24 cellular contexts compared by ENCODE assay signal in the genomic region with DNA sequence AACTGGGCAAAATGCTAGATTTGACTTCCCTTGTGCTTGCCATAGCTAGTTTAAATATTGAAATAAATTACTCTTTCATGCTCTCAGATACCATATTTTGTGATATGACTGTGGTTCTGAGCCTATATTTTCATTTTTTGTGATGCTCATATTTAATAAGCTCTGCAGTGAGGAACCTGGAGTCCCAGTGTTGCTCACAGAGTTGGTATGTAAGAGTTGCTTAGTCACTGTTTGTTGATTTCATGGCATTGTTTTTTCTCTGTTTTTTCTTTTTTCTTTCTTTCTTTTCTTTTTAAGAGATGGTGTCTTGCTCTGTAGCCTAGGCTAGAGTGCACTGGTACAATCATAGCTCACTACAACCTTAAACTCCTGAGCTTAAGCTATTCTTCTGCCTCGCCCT.
DNase-seq lines count a peak whose midpoint lies in the region; ATAC-seq and TF ChIP-seq lines count a peak whose summit lies in the region.
"Had no signal": no experiment of that assay in that cellular context is flagged by ENCODE, and none has a peak within 500 bp of the region (broad histone marks: within the 10 kb centered on the region; RNA-seq: fewer than 3 reads in every experiment).

No MANE protein-coding gene starts in this region.

- H3K27me3 ChIP-seq in osteoblast (ENCODE audit: insufficient read depth, low read length) (no peaks in the 10 kb centered on the region), H9 (ENCODE audit: insufficient read depth, low read length) (no peaks in the 10 kb centered on the region)

- TF ChIP-seq CTCF in osteoblast (IDR thresholded peaks at IDR 0.05; ENCODE audit: extremely low read depth, low read depth, low read length) (no peak), H9 (conservative IDR thresholded peaks at IDR 0.05) (no peak)

- H2BK15ac ChIP-seq in H9 (ENCODE audit: low read depth, low read length), result no peak overlapping the region

- H2BK20ac ChIP-seq in H9 (ENCODE audit: low read depth, low read length, poor library complexity, severe bottlenecking), result no peak overlapping the region

- H2AFZ ChIP-seq in osteoblast (ENCODE audit: low read length), result no peak overlapping the region
- H2AFZ ChIP-seq in H9 (ENCODE audit: low read length), result no peak overlapping the region

- DNase-seq in AG20443 (ENCODE audit: low spot score), result peak; percentile 18
- peak; percentile 45 for DNase-seq in M059J (ENCODE audit: low read depth)
- peak; percentile 47 for DNase-seq in fibroblast of gingiva (ENCODE audit: low read depth)
- peak; percentile 29 for DNase-seq in osteoblast (ENCODE audit: insufficient read length, low spot score, missing footprints)
- no peak for DNase-seq in NCI-H526 treated with DMSO at 0.1 percent for 48 hours (lab: John Stamatoyannopoulos, UW)
- no peak for DNase-seq in H9
- no peak for DNase-seq in NCI-H526 (lab: John Stamatoyannopoulos, UW)
- DNase-seq: activated naive CD4-positive, alpha-beta T cell treated with anti-CD3 and anti-CD28 coated beads for 36 hours; activated T-cell treated with anti-CD3 and anti-CD28 coated beads, Interleukin-2, amount 50 U/mL, for 48 hours; anterior cingulate cortex; central memory CD4-positive, alpha-beta T cell; Kasumi-1; NCI-H1048; NCI-H187 treated with DMSO at 0.1 percent for 48 hours; NCI-H774; nucleus accumbens; Right ventricle myocardium superior; stimulated activated naive CD8-positive, alpha-beta T cell treated with anti-CD3 and anti-CD28 coated beads, Interleukin-15, amount 100 ng/mL, for 72 hours; SW 1271; trophoblast cell had no signal

- H3K4me1 ChIP-seq in osteoblast (ENCODE audit: insufficient read depth, low read length), result peaks cover 4% of the 10 kb centered on the region
- H3K4me1 ChIP-seq in H9 (ENCODE audit: insufficient read depth, low read length), result no peaks in the 10 kb centered on the region

- no peak overlapping the region for H3K4me3 ChIP-seq in osteoblast (ENCODE audit: insufficient read depth, low read length)
- H3K4me3 ChIP-seq: GM12878, lung had no signal

- H3K9me3 Mint-ChIP-seq in H9, result no peaks in the 10 kb centered on the region
- H3K9me3 Mint-ChIP-seq: stimulated activated naive CD8-positive, alpha-beta T cell treated with anti-CD3 and anti-CD28 coated beads, Interleukin-15, amount 100 ng/mL, for 72 hours had no signal

- H2BK5ac ChIP-seq in H9 (ENCODE audit: insufficient read length, low read length), result no peak overlapping the region

- H3K27ac ChIP-seq in osteoblast (ENCODE audit: low read depth, low read length) (no peak overlapping the region), H9 (ENCODE audit: insufficient read length, low read depth, low read length) (no peak overlapping the region)
- H3K27ac ChIP-seq: C4-2B had no signal

- H4K91ac ChIP-seq in H9 (ENCODE audit: insufficient read length, low read depth, low read length), result no peak overlapping the region

- no peak overlapping the region for H4K8ac ChIP-seq in H9 (replicated peaks; ENCODE audit: insufficient read length, low read depth, low read length)

- no peaks in the 10 kb centered on the region for H3K79me1 ChIP-seq in H9 (ENCODE audit: insufficient read depth, low read depth, low read length, poor library complexity, severe bottlenecking)

- H2BK120ac ChIP-seq in H9 (ENCODE audit: low read depth, low read length, poor library complexity, severe bottlenecking), result no peak overlapping the region

- no CpG with 5 or more reads among the region's 1 CpG for WGBS in H9 (ENCODE audit: extremely low coverage, insufficient read length, low lambda C conversion rate)

- H3K27me3 Mint-ChIP-seq in H9 (ENCODE audit: low read depth), result no peaks in the 10 kb centered on the region
- H3K27me3 Mint-ChIP-seq: stimulated activated naive CD8-positive, alpha-beta T cell treated with anti-CD3 and anti-CD28 coated beads, Interleukin-15, amount 100 ng/mL, for 72 hours had no signal

- no peak overlapping the region for H4K5ac ChIP-seq in H9 (ENCODE audit: insufficient read length, low read depth, low read length)

- H3K4ac ChIP-seq in H9 (ENCODE audit: low read depth, low read length), result no peak overlapping the region

- no peaks in the 10 kb centered on the region for H3K9me3 ChIP-seq in osteoblast (ENCODE audit: low read depth, low read length)
- no peaks in the 10 kb centered on the region for H3K9me3 ChIP-seq in H9 (ENCODE audit: control insufficient read depth, low read depth, low read length)

- no peak overlapping the region for H3K9ac ChIP-seq in H9 (ENCODE audit: extremely low read depth, insufficient read length, low read length)

- no peak overlapping the region for H2AK5ac ChIP-seq in H9 (ENCODE audit: insufficient read length, low read length)

- ATAC-seq in GM21717 (IDR thresholded peaks at IDR 0.05; ENCODE audit: unreplicated experiment), result no peak
- ATAC-seq: GM12878; stimulated activated naive CD8-positive, alpha-beta T cell treated with anti-CD3 and anti-CD28 coated beads, Interleukin-15, amount 100 ng/mL, for 72 hours had no signal

- H3K4me1 Mint-ChIP-seq in H9, result no peaks in the 10 kb centered on the region
- H3K4me1 Mint-ChIP-seq: stimulated activated naive CD8-positive, alpha-beta T cell treated with anti-CD3 and anti-CD28 coated beads, Interleukin-15, amount 100 ng/mL, for 72 hours had no signal

- no peaks in the 10 kb centered on the region for H3K36me3 ChIP-seq in osteoblast (ENCODE audit: insufficient read depth, low read length)

- H2BK12ac ChIP-seq in H9 (ENCODE audit: insufficient read length, low read depth, low read length), result no peak overlapping the region

- H4K20me1 ChIP-seq in osteoblast (ENCODE audit: insufficient read depth, low read length), result no peaks in the 10 kb centered on the region
- no peaks in the 10 kb centered on the region for H4K20me1 ChIP-seq in H9 (ENCODE audit: control insufficient read depth, insufficient read depth, insufficient read length)

- H3K79me2 ChIP-seq in osteoblast (ENCODE audit: insufficient read depth, low read length) (no peaks in the 10 kb centered on the region), H9 (ENCODE audit: insufficient read depth, low read length) (no peaks in the 10 kb centered on the region)

- no peak overlapping the region for H3K4me3 Mint-ChIP-seq in H9
- H3K4me3 Mint-ChIP-seq: activated naive CD4-positive, alpha-beta T cell treated with anti-CD3 and anti-CD28 coated beads for 36 hours; stimulated activated naive CD8-positive, alpha-beta T cell treated with anti-CD3 and anti-CD28 coated beads, Interleukin-15, amount 100 ng/mL, for 72 hours had no signal

- H3K4me2 ChIP-seq in osteoblast (ENCODE audit: insufficient read depth, low read length), result no peak overlapping the region
- no peak overlapping the region for H3K4me2 ChIP-seq in H9 (ENCODE audit: insufficient read depth, insufficient read length, low read length)

- no peak overlapping the region for H3K18ac ChIP-seq in H9 (ENCODE audit: insufficient read length, low read depth, low read length)

- H3K36me3 Mint-ChIP-seq in H9 (ENCODE audit: insufficient read depth in 1 of 3, low read depth in 3 of 3), result no peaks in the 10 kb centered on the region

- H3K23ac ChIP-seq in H9 (ENCODE audit: insufficient read length, low read depth, low read length), result no peak overlapping the region

- H3K14ac ChIP-seq in H9 (ENCODE audit: insufficient read depth, low read length), result no peak overlapping the region

- no peak overlapping the region for H3T11ph ChIP-seq in H9 (ENCODE audit: low read length)

- H3K23me2 ChIP-seq in H9 (ENCODE audit: insufficient read length, low read depth, low read length, poor library complexity, severe bottlenecking), result no peaks in the 10 kb centered on the region

- no peak overlapping the region for H3K27ac Mint-ChIP-seq in H9
- H3K27ac Mint-ChIP-seq: activated naive CD4-positive, alpha-beta T cell treated with anti-CD3 and anti-CD28 coated beads for 36 hours; stimulated activated naive CD8-positive, alpha-beta T cell treated with anti-CD3 and anti-CD28 coated beads, Interleukin-15, amount 100 ng/mL, for 72 hours had no signal

- H3K56ac ChIP-seq in H9 (ENCODE audit: insufficient read length, low read depth, low read length), result no peak overlapping the region

Comparison
In these comparisons a context has a peak if more than half of its experiments do, and no peak if none do; other contexts are left out.
1. DNase-seq: peak in AG20443 (single experiment), M059J (single experiment), fibroblast of gingiva (single experiment) and osteoblast (single experiment); none in NCI-H526 treated with DMSO at 0.1 percent for 48 hours (single experiment), H9 (single experiment) and NCI-H526 (0 of 2).